7 cellular contexts compared by ENCODE assay signal in genomic region chr2:70087703-70088507, GRCh38. TPM values are rescaled to one million over a fixed set of nuclear protein-coding genes. Genes with fewer than 3 reads are reported as not detected.
DNase-seq lines count a peak whose midpoint lies in the region; ATAC-seq and TF ChIP-seq lines count a peak whose summit lies in the region.

No MANE protein-coding gene starts in this region.

- ATAC-seq in stimulated activated naive CD8-positive, alpha-beta T cell treated with anti-CD3 and anti-CD28 coated beads, Interleukin-15, amount 100 ng/mL, for 72 hours = no peak
- ATAC-seq in GM18909 (IDR thresholded peaks at IDR 0.05; ENCODE audit: poor library complexity, unreplicated experiment) = no peak

- no peaks in the 10 kb centered on the region for H3K9me3 ChIP-seq in endodermal cell (ENCODE audit: control insufficient read depth, low read length)

- peaks cover 13% of the 10 kb centered on the region for H3K4me1 ChIP-seq in endodermal cell (ENCODE audit: control insufficient read depth, insufficient read depth, low read length)

- H3K9ac ChIP-seq in endodermal cell (ENCODE audit: extremely low read depth, low read length, poor library complexity, severe bottlenecking) = peak overlapping the region; percentile 89

- peaks cover 48% of the 10 kb centered on the region for H3K4me1 Mint-ChIP-seq in activated CD4-positive, alpha-beta memory T cell treated with anti-CD3 and anti-CD28 coated beads for 36 hours (ENCODE audit: low read depth)
- H3K4me1 Mint-ChIP-seq in endodermal cell = peaks cover 33% of the 10 kb centered on the region
- peaks cover 61% of the 10 kb centered on the region for H3K4me1 Mint-ChIP-seq in stimulated activated naive CD8-positive, alpha-beta T cell treated with anti-CD3 and anti-CD28 coated beads, Interleukin-15, amount 100 ng/mL, for 72 hours

- peak; percentile 53 for DNase-seq in LHCN-M2 (ENCODE audit: low read depth)
- DNase-seq in activated CD4-positive, alpha-beta memory T cell treated with anti-CD3 and anti-CD28 coated beads for 36 hours = peak; percentile 68
- DNase-seq in endodermal cell = peak; percentile 75
- peak; percentile 75 for DNase-seq in midbrain (lab: John Stamatoyannopoulos, UW)
- DNase-seq in stimulated activated naive CD8-positive, alpha-beta T cell treated with anti-CD3 and anti-CD28 coated beads, Interleukin-15, amount 100 ng/mL, for 72 hours = peak; percentile 50 to 60

- H3K4me3 Mint-ChIP-seq in activated CD4-positive, alpha-beta memory T cell treated with anti-CD3 and anti-CD28 coated beads for 36 hours = peak overlapping the region; percentile 97
- H3K4me3 Mint-ChIP-seq in endodermal cell = peak overlapping the region; percentile 98
- peak overlapping the region; percentile 92 to 96 for H3K4me3 Mint-ChIP-seq in stimulated activated naive CD8-positive, alpha-beta T cell treated with anti-CD3 and anti-CD28 coated beads, Interleukin-15, amount 100 ng/mL, for 72 hours

- peaks cover 3% of the 10 kb centered on the region for H3K27me3 Mint-ChIP-seq in activated CD4-positive, alpha-beta memory T cell treated with anti-CD3 and anti-CD28 coated beads for 36 hours
- H3K27me3 Mint-ChIP-seq in endodermal cell (ENCODE audit: insufficient read depth) = no peaks in the 10 kb centered on the region
- H3K27me3 Mint-ChIP-seq in stimulated activated naive CD8-positive, alpha-beta T cell treated with anti-CD3 and anti-CD28 coated beads, Interleukin-15, amount 100 ng/mL, for 72 hours = no peaks in the 10 kb centered on the region

- H3K27ac Mint-ChIP-seq in activated CD4-positive, alpha-beta memory T cell treated with anti-CD3 and anti-CD28 coated beads for 36 hours = peak overlapping the region; percentile 100
- H3K27ac Mint-ChIP-seq in endodermal cell = peak overlapping the region; percentile 97
- H3K27ac Mint-ChIP-seq in stimulated activated naive CD8-positive, alpha-beta T cell treated with anti-CD3 and anti-CD28 coated beads, Interleukin-15, amount 100 ng/mL, for 72 hours = peak overlapping the region; percentile 96 to 99

- no peak for TF ChIP-seq CTCF in endodermal cell (conservative IDR thresholded peaks at IDR 0.05)

- no peaks in the 10 kb centered on the region for H3K27me3 ChIP-seq in endodermal cell (ENCODE audit: control insufficient read depth, insufficient read depth, low read length, poor library complexity, severe bottlenecking)

- peaks cover 52% of the 10 kb centered on the region for H3K36me3 Mint-ChIP-seq in activated CD4-positive, alpha-beta memory T cell treated with anti-CD3 and anti-CD28 coated beads for 36 hours
- peaks cover 33% of the 10 kb centered on the region for H3K36me3 Mint-ChIP-seq in endodermal cell (ENCODE audit: low read depth)

- H3K4me3 ChIP-seq in GM08714 (ENCODE audit: low read length) (peak overlapping the region; percentile 82), endodermal cell (ENCODE audit: low read length) (peak overlapping the region; percentile 94)

- 0 to 2% methylated on average over 24 to 54 of the region's 54 CpGs for WGBS in endodermal cell (ENCODE audit: insufficient coverage in 1 of 2, insufficient read length in 1 of 2), 2 experiments

- peak overlapping the region; percentile 95 for H3K27ac ChIP-seq in endodermal cell (ENCODE audit: low read depth, low read length)

- POLR2A ChIA-PET in activated CD4-positive, alpha-beta memory T cell treated with anti-CD3 and anti-CD28 coated beads for 36 hours (lab: Charles Lee) = interaction anchor here (0.6 to 9.6 kb wide), 15 partner anchors 13 to 205 kb away, joined by 3 to 135 read pairs (median 8); partner anchors contain the start of genes C2orf42, MXD1 and SNRPG

- intact Hi-C loops in activated CD4-positive, alpha-beta memory T cell treated with anti-CD3 and anti-CD28 coated beads for 36 hours (cut with micrococcal nuclease) = loop anchor here (1.0 to 10.0 kb wide), 6 partner anchors 7 to 703 kb away; partner anchors contain the start of genes AAK1, GFPT1, SNRPG and TIA1

- H3K36me3 ChIP-seq in endodermal cell (ENCODE audit: control insufficient read depth, insufficient read depth, low read length) = peaks cover 31% of the 10 kb centered on the region

- no peaks in the 10 kb centered on the region for H3K9me3 Mint-ChIP-seq in activated CD4-positive, alpha-beta memory T cell treated with anti-CD3 and anti-CD28 coated beads for 36 hours
- H3K9me3 Mint-ChIP-seq in endodermal cell = no peaks in the 10 kb centered on the region
- no peaks in the 10 kb centered on the region for H3K9me3 Mint-ChIP-seq in stimulated activated naive CD8-positive, alpha-beta T cell treated with anti-CD3 and anti-CD28 coated beads, Interleukin-15, amount 100 ng/mL, for 72 hours

- CTCF ChIA-PET in activated CD4-positive, alpha-beta memory T cell treated with anti-CD3 and anti-CD28 coated beads for 36 hours (lab: Charles Lee) = interaction anchor here (1.0 to 3.4 kb wide), 7 partner anchors 17 to 174 kb away, joined by 3 to 17 read pairs (median 4); partner anchors contain the start of gene MXD1

RNA-seq across cellular contexts. Expression of gene PCBP1, which starts 0.6 kb away (rescaled TPM):
- total RNA-seq in LHCN-M2 (2014; rRNA removed) (39.0 and 49.7 TPM in 2 replicates), endodermal cell (100 to 1,000 TPM; 344 to 357 TPM)
- polyA plus RNA-seq in LHCN-M2 (2012) = 313 TPM
- total RNA-seq in activated CD4-positive, alpha-beta memory T cell treated with anti-CD3 and anti-CD28 coated beads for 36 hours = 100 to 1,000 TPM; 444 to 449 TPM
- 354 TPM for polyA plus RNA-seq in endodermal cell (2013, experiment 1 of 2)
- polyA plus RNA-seq in endodermal cell (2013, experiment 2 of 2) = 313 TPM
